In the genomic region with DNA sequence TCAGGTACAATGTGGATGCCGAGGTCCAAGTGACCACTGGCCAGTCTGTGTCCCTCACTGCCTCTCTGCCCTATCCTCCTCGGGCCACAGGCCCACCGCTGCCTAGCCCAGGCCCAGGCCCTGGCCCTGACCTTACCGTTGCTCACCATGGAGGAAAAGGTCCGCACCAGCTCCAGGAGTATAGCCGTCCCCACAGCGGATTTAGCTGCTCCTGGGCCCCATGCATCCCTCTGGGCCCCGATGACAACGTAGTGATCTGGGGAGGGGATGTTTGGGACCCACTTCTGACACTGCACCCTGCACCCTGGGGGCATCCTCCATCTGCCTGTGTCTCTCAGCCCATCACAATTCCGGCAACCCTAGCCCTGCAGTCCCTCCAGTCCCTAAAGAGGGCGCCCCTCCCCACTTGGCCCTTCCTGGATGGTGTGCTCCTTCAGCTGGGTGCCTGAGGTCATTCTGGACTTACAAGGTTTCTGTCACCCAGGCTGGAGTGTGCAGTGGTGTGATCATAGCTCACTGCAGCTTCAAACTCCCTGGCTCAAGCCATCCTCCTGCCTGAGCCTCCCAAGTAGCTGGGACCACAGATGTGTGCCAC, we compare ENCODE assay signal across 1 cellular context.
TF ChIP-seq lines count a peak whose summit lies in the region.

No MANE protein-coding gene starts in this region.

TF ChIP-seq in HepG2, 621 proteins besides CTCF, POLR2A, EP300 and RAD21:
- no peak for TF ChIP-seq GATAD2A (CRISPR knock-in tag; IDR thresholded peaks at IDR 0.05)
- TF ChIP-seq, protein P1, sequence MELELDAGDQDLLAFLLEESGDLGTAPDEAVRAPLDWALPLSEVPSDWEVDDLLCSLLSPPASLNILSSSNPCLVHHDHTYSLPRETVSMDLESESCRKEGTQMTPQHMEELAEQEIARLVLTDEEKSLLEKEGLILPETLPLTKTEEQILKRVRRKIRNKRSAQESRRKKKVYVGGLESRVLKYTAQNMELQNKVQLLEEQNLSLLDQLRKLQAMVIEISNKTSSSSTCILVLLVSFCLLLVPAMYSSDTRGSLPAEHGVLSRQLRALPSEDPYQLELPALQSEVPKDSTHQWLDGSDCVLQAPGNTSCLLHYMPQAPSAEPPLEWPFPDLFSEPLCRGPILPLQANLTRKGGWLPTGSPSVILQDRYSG (CRISPR knock-in tag; IDR thresholded peaks at IDR 0.05): no peak
- TF ChIP-seq ATAD3A (CRISPR knock-in tag; IDR thresholded peaks at IDR 0.05): no peak
- no peak for TF ChIP-seq NFIC (IDR thresholded peaks at IDR 0.05; ENCODE audit: low read length)
- 0 out of 2 replicates have a peak, but pooled peaks have one; percentile 9 for TF ChIP-seq HNF4A (CRISPR knock-in tag; IDR thresholded peaks at IDR 0.05)
- TF ChIP-seq GATAD1 (CRISPR knock-in tag; IDR thresholded peaks at IDR 0.05): no peak
- TF ChIP-seq ZNF883 (CRISPR knock-in tag; IDR thresholded peaks at IDR 0.05; ENCODE audit: not compliant biosample characterization): no peak
- TF ChIP-seq SAP130 (CRISPR knock-in tag; IDR thresholded peaks at IDR 0.05; ENCODE audit: low read depth): peak; percentile 21; the same call in 1 of the 2 replicates
- TF ChIP-seq, protein P2, sequence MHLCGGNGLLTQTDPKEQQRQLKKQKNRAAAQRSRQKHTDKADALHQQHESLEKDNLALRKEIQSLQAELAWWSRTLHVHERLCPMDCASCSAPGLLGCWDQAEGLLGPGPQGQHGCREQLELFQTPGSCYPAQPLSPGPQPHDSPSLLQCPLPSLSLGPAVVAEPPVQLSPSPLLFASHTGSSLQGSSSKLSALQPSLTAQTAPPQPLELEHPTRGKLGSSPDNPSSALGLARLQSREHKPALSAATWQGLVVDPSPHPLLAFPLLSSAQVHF (CRISPR knock-in tag; IDR thresholded peaks at IDR 0.05): no peak
- TF ChIP-seq MYNN (CRISPR knock-in tag; IDR thresholded peaks at IDR 0.05; ENCODE audit: low read depth): no peak
- TF ChIP-seq ZNF891 (CRISPR knock-in tag; IDR thresholded peaks at IDR 0.05): 0 out of 2 replicates have a peak, but pooled peaks have one; percentile 30
- TF ChIP-seq, protein P3, sequence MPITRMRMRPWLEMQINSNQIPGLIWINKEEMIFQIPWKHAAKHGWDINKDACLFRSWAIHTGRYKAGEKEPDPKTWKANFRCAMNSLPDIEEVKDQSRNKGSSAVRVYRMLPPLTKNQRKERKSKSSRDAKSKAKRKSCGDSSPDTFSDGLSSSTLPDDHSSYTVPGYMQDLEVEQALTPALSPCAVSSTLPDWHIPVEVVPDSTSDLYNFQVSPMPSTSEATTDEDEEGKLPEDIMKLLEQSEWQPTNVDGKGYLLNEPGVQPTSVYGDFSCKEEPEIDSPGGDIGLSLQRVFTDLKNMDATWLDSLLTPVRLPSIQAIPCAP (CRISPR knock-in tag; IDR thresholded peaks at IDR 0.05; ENCODE audit: low read depth): no peak
- no peak for TF ChIP-seq MED8 (CRISPR knock-in tag; IDR thresholded peaks at IDR 0.05; ENCODE audit: insufficient replicate concordance)
- TF ChIP-seq STAG1 (CRISPR knock-in tag; IDR thresholded peaks at IDR 0.05): peak; percentile 73
- TF ChIP-seq, protein P4, sequence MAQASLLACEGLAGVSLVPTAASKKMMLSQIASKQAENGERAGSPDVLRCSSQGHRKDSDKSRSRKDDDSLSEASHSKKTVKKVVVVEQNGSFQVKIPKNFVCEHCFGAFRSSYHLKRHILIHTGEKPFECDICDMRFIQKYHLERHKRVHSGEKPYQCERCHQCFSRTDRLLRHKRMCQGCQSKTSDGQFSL (CRISPR knock-in tag; IDR thresholded peaks at IDR 0.05): no peak
- peak; percentile 45 for TF ChIP-seq SMC3 (IDR thresholded peaks at IDR 0.05; ENCODE audit: low read length)
- TF ChIP-seq HIVEP1 (CRISPR knock-in tag; IDR thresholded peaks at IDR 0.05): no peak
- TF ChIP-seq, protein P5, sequence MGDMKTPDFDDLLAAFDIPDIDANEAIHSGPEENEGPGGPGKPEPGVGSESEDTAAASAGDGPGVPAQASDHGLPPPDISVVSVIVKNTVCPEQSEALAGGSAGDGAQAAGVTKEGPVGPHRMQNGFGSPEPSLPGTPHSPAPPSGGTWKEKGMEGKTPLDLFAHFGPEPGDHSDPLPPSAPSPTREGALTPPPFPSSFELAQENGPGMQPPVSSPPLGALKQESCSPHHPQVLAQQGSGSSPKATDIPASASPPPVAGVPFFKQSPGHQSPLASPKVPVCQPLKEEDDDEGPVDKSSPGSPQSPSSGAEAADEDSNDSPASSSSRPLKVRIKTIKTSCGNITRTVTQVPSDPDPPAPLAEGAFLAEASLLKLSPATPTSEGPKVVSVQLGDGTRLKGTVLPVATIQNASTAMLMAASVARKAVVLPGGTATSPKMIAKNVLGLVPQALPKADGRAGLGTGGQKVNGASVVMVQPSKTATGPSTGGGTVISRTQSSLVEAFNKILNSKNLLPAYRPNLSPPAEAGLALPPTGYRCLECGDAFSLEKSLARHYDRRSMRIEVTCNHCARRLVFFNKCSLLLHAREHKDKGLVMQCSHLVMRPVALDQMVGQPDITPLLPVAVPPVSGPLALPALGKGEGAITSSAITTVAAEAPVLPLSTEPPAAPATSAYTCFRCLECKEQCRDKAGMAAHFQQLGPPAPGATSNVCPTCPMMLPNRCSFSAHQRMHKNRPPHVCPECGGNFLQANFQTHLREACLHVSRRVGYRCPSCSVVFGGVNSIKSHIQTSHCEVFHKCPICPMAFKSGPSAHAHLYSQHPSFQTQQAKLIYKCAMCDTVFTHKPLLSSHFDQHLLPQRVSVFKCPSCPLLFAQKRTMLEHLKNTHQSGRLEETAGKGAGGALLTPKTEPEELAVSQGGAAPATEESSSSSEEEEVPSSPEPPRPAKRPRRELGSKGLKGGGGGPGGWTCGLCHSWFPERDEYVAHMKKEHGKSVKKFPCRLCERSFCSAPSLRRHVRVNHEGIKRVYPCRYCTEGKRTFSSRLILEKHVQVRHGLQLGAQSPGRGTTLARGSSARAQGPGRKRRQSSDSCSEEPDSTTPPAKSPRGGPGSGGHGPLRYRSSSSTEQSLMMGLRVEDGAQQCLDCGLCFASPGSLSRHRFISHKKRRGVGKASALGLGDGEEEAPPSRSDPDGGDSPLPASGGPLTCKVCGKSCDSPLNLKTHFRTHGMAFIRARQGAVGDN (CRISPR knock-in tag; IDR thresholded peaks at IDR 0.05): peak; percentile 33
- TF ChIP-seq ZNF550 (CRISPR knock-in tag; IDR thresholded peaks at IDR 0.05; ENCODE audit: borderline replicate concordance): no peak
- no peak for TF ChIP-seq SIN3B (IDR thresholded peaks at IDR 0.05; ENCODE audit: low read length)
- TF ChIP-seq MAZ (IDR thresholded peaks at IDR 0.05; ENCODE audit: borderline replicate concordance, low read depth, low read length): no peak
- no peak for TF ChIP-seq MAZ (CRISPR knock-in tag; IDR thresholded peaks at IDR 0.05; ENCODE audit: low read depth)
- no peak for TF ChIP-seq KDM5B (CRISPR knock-in tag; IDR thresholded peaks at IDR 0.05; ENCODE audit: borderline replicate concordance)
- TF ChIP-seq ZNF773 (CRISPR knock-in tag; IDR thresholded peaks at IDR 0.05; ENCODE audit: borderline replicate concordance): no peak
- no peak for TF ChIP-seq TMF1 (CRISPR knock-in tag; IDR thresholded peaks at IDR 0.05; ENCODE audit: low read depth)
- TF ChIP-seq ELF3 (CRISPR knock-in tag; IDR thresholded peaks at IDR 0.05): no peak
- TF ChIP-seq ARNT (IDR thresholded peaks at IDR 0.05): no peak
- no peak for TF ChIP-seq ZNF629 (CRISPR knock-in tag; conservative IDR thresholded peaks at IDR 0.05)
- TF ChIP-seq ZNF468 (CRISPR knock-in tag; IDR thresholded peaks at IDR 0.05): no peak
